In the genomic region with DNA sequence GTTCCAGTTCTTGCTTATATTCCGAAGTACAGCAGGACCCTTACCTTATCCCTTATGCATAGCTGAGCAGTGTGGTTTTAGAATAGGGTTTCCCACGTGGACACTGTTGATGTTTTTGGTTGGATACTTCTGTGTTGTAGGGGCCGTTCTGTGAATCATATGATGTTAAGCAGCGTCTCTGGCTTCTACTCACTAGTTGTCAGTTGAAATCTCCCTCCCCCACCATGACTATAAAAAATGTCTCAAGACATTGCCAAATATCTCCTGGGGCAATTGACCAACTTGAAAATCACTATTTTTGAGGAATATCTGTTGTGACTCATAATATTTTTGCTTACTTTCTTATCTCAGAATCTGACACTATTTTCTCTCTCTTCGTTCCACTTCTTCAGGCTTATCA, we compare ENCODE assay signal across 21 cellular contexts.
DNase-seq lines count a peak whose midpoint lies in the region; ATAC-seq and TF ChIP-seq lines count a peak whose summit lies in the region.
"Had no signal": no experiment of that assay in that cellular context is flagged by ENCODE, and none has a peak within 500 bp of the region (broad histone marks: within the 10 kb centered on the region; RNA-seq: fewer than 3 reads in every experiment).

No MANE protein-coding gene starts in this region.

- H3K36me3 Mint-ChIP-seq in activated naive CD4-positive, alpha-beta T cell treated with anti-CD3 and anti-CD28 coated beads, Interleukin-2, amount 50 U/mL, for 72 hours: no peaks in the 10 kb centered on the region
- H3K36me3 Mint-ChIP-seq: CD4-positive, alpha-beta memory T cell; IgD-negative memory B cell had no signal

- no peak overlapping the region for H3K4me3 ChIP-seq in NB4 (ENCODE audit: low read depth, low read length)
- no peak overlapping the region for H3K4me3 ChIP-seq in fibroblast of villous mesenchyme (ENCODE audit: low read depth, low read length)
- H3K4me3 ChIP-seq: BLaER1, Peyer's patch had no signal

- DNase-seq in NB4 (ENCODE audit: low read depth) (peak; percentile 15), OCI-M1 (lab: John Stamatoyannopoulos, UW) (peak; percentile 47), fibroblast of villous mesenchyme (ENCODE audit: low read depth) (peak; percentile 3), omental fat pad (ENCODE audit: low spot score) (no peak), head of caudate nucleus (no peak)
- DNase-seq in activated CD4-positive, alpha-beta T cell treated with anti-CD3 and anti-CD28 coated beads, Interleukin-2, amount 50 U/mL, for 1 hour: no peak
- DNase-seq in activated naive CD4-positive, alpha-beta T cell treated with anti-CD3 and anti-CD28 coated beads, Interleukin-2, amount 50 U/mL, for 72 hours (ENCODE audit: low spot score in 2 of 2): no peak
- DNase-seq: CD4-positive, alpha-beta memory T cell; DMS53; EL; GOT3; Kasumi-1; MM.1S; NCI-H1694 treated with DMSO at 0.1 percent for 48 hours; NCI-H510A; NCI-H774; Peyer's patch had no signal

- peaks cover 0 to 3% of the 10 kb centered on the region in 2 donors for H3K9me3 Mint-ChIP-seq in activated naive CD4-positive, alpha-beta T cell treated with anti-CD3 and anti-CD28 coated beads, Interleukin-2, amount 50 U/mL, for 72 hours

- ATAC-seq in omental fat pad (ENCODE audit: low FRiP score): peak; percentile 80
- ATAC-seq in activated naive CD4-positive, alpha-beta T cell treated with anti-CD3 and anti-CD28 coated beads, Interleukin-2, amount 50 U/mL, for 72 hours: no peak
- ATAC-seq: HCT116, Right ventricle myocardium inferior had no signal

- TF ChIP-seq POLR2A in NB4 (IDR thresholded peaks at IDR 0.05; ENCODE audit: extremely low read depth, insufficient read length): no peak

- intact Hi-C loops in head of caudate nucleus (cut with DNase I): no loop called here

- no peak for TF ChIP-seq CTCF in NB4 (IDR thresholded peaks at IDR 0.05; ENCODE audit: low read depth, low read length)
- TF ChIP-seq CTCF in fibroblast of villous mesenchyme (IDR thresholded peaks at IDR 0.05; ENCODE audit: insufficient read depth, low read depth, low read length): no peak
- no peak for TF ChIP-seq CTCF in omental fat pad (IDR thresholded peaks at IDR 0.05)

- no peak overlapping the region for H3K27ac Mint-ChIP-seq in activated naive CD4-positive, alpha-beta T cell treated with anti-CD3 and anti-CD28 coated beads, Interleukin-2, amount 50 U/mL, for 72 hours
- H3K27ac Mint-ChIP-seq: CD4-positive, alpha-beta memory T cell; IgD-negative memory B cell had no signal

Comparison
In these comparisons a context has a peak if more than half of its experiments do, and no peak if none do; other contexts are left out.
1. DNase-seq: peak in NB4 (single experiment), OCI-M1 (single experiment) and fibroblast of villous mesenchyme (single experiment); none in omental fat pad (single experiment), activated CD4-positive, alpha-beta T cell treated with anti-CD3 and anti-CD28 coated beads, Interleukin-2, amount 50 U/mL, for 1 hour (single experiment), head of caudate nucleus (0 of 42) and activated naive CD4-positive, alpha-beta T cell treated with anti-CD3 and anti-CD28 coated beads, Interleukin-2, amount 50 U/mL, for 72 hours (0 of 2).